ENCODE assay signal across 31 cellular contexts in genomic region chr9:130892503-130893249, GRCh38. TPM values are rescaled to one million over a fixed set of nuclear protein-coding genes. Genes with fewer than 3 reads are reported as not detected.
DNase-seq lines count a peak whose midpoint lies in the region; FAIRE-seq and TF ChIP-seq lines count a peak whose summit lies in the region.
"Had no signal": no experiment of that assay in that cellular context is flagged by ENCODE, and none has a peak within 500 bp of the region (broad histone marks: within the 10 kb centered on the region; RNA-seq: fewer than 3 reads in every experiment).

No MANE protein-coding gene starts in this region.

- H3K27ac ChIP-seq in kidney (ENCODE audit: low read depth in 2 of 2, low read length in 2 of 2) (no peak overlapping the region), prostate gland (peak overlapping the region; percentile 64 to 88)
- H3K27ac ChIP-seq: 22Rv1 had no signal

- WGBS in prostate gland, result 74% methylated on average over 22 of the region's 22 CpGs

- intact Hi-C loops in kidney (cut with DNase I), result no loop called here
- intact Hi-C loops in prostate gland (cut with DNase I), result no loop called here

- TF ChIP-seq CTCF in kidney (IDR thresholded peaks at IDR 0.05; ENCODE audit: borderline replicate concordance, extremely low read depth, insufficient read depth) (no peak), prostate gland (IDR thresholded peaks at IDR 0.05) (no peak), foreskin fibroblast (IDR thresholded peaks at IDR 0.05; ENCODE audit: low read depth, low read length) (no peak)

- peaks cover 8 to 11% of the 10 kb centered on the region in 2 donors for H3K36me3 ChIP-seq in kidney (ENCODE audit: control insufficient read depth in 1 of 2, insufficient read depth in 2 of 2, low read length in 2 of 2)
- H3K36me3 ChIP-seq in prostate gland, result peaks cover 0 to 15% of the 10 kb centered on the region in 2 donors

- H3K4me1 ChIP-seq in kidney (ENCODE audit: control insufficient read depth in 1 of 2, insufficient read depth in 1 of 2, low read depth in 1 of 2, low read length in 2 of 2) (no peaks in the 10 kb centered on the region), prostate gland (replicated peaks) (peaks cover 15% of the 10 kb centered on the region)

- FAIRE-seq in kidney (lab: Jason Lieb, UNC), result no peak
- FAIRE-seq: astrocyte, D721Med had no signal

- H3K4me3 ChIP-seq in kidney (ENCODE audit: low read length in 2 of 2) (no peak overlapping the region), prostate gland (no peak overlapping the region), foreskin fibroblast (ENCODE audit: low read depth in 1 of 2, low read length in 2 of 2) (no peak overlapping the region)
- H3K4me3 ChIP-seq: lung had no signal

- no peak overlapping the region for H3K9ac ChIP-seq in kidney (ENCODE audit: low read length in 2 of 2)

- H3K9me3 ChIP-seq in kidney (ENCODE audit: control insufficient read depth in 1 of 2, low read length in 2 of 2), result no peaks in the 10 kb centered on the region
- no peaks in the 10 kb centered on the region for H3K9me3 ChIP-seq in prostate gland
- H3K9me3 ChIP-seq: heart left ventricle, tibial nerve had no signal

- DNase-seq in NOMO-1 treated with DMSO at 0.1 percent for 48 hours (lab: John Stamatoyannopoulos, UW; ENCODE audit: unreplicated experiment), result peak; percentile 5
- no peak for DNase-seq in NOMO-1 treated with dmso at 0.1 percent for 144 hours (lab: John Stamatoyannopoulos, UW; ENCODE audit: unreplicated experiment)
- peak; percentile 16 for DNase-seq in SKM-1 (lab: John Stamatoyannopoulos, UW; ENCODE audit: unreplicated experiment)
- peak; percentile 68 for DNase-seq in kidney
- DNase-seq in prostate gland (ENCODE audit: low spot score), result no peak
- DNase-seq in NCI-H446 treated with DMSO at 0.1 percent for 48 hours (lab: John Stamatoyannopoulos, UW), result no peak
- no peak for DNase-seq in HT-29 (ENCODE audit: low spot score)
- no peak for DNase-seq in foreskin fibroblast
- DNase-seq: activated CD4-positive, alpha-beta T cell treated with anti-CD3 and anti-CD28 coated beads for 36 hours; activated CD8-positive, alpha-beta T cell treated with anti-CD3 and anti-CD28 coated beads, Interleukin-2, amount 10 ng/mL, durations not matched to agents 7 days and 5 days; activated naive CD8-positive, alpha-beta T cell treated with anti-CD3 and anti-CD28 coated beads for 36 hours; CD4-positive, alpha-beta T cell; cerebellar nuclear complex; NCI-H1105; NCI-H1930; NCI-H69; stimulated activated CD4-positive, alpha-beta T cell treated with anti-CD3 and anti-CD28 coated beads, Interleukin-1b, Interleukin-23, amount 100 ng/mL, for 48 hours; T-helper 2 cell had no signal

- no peaks in the 10 kb centered on the region for H3K27me3 ChIP-seq in prostate gland (replicated peaks; ENCODE audit: insufficient read depth)
- H3K27me3 ChIP-seq: heart left ventricle had no signal

- TF ChIP-seq POLR2A in prostate gland (IDR thresholded peaks at IDR 0.05), result no peak

RNA-seq across cellular contexts. Expression of gene QRFP, which starts 3.9 kb away (rescaled TPM):
- not detected for total RNA-seq in kidney
- polyA plus RNA-seq in kidney (ENCODE audit: insufficient read depth, low read depth, low replicate concordance), result not detected
- total RNA-seq in prostate gland, result 1 to 10 TPM in 1 of 2 donors, not detected in 1; 1.0 TPM
- total RNA-seq in HT-29 (2014; rRNA removed; shearing (Covaris generic)), result not detected in 2 replicates
- total RNA-seq: activated CD4-positive, alpha-beta T cell treated with anti-CD3 and anti-CD28 coated beads for 36 hours; activated CD8-positive, alpha-beta T cell treated with anti-CD3 and anti-CD28 coated beads, Interleukin-2, amount 10 ng/mL, durations not matched to agents 7 days and 5 days; activated naive CD8-positive, alpha-beta T cell treated with anti-CD3 and anti-CD28 coated beads for 36 hours; activated T-helper 2 cell treated with anti-CD3 and anti-CD28 coated beads, Interferon-gamma antibody, Interleukin-2, Interleukin-4, amounts not matched to agents 10 μg/mL and 5 μg/mL and 100 μg/mL, durations not matched to agents 14 hours and 24 hours and 36 hours; astrocyte; CD4-positive, alpha-beta T cell; heart left ventricle; kidney epithelial cell; lung; mucosa of gallbladder; pulmonary artery endothelial cell; RPMI7951; SK-MEL-5; skeletal muscle tissue; tibial nerve had no signal
- polyA plus RNA-seq: heart left ventricle had no signal

RNA-seq across cellular contexts. Expression of gene FIBCD1, which starts 46.4 kb away (rescaled TPM):
- total RNA-seq in kidney (0.25 TPM), prostate gland (10 to 100 TPM in 1 of 2 donors, under 1 TPM in 1; 0.36 to 13.2 TPM)
- not detected for polyA plus RNA-seq in kidney (ENCODE audit: insufficient read depth, low read depth, low replicate concordance)
- 0.03 and 1.5 TPM in 2 replicates for total RNA-seq in HT-29 (2014; rRNA removed; shearing (Covaris generic))
- total RNA-seq: activated CD4-positive, alpha-beta T cell treated with anti-CD3 and anti-CD28 coated beads for 36 hours; activated CD8-positive, alpha-beta T cell treated with anti-CD3 and anti-CD28 coated beads, Interleukin-2, amount 10 ng/mL, durations not matched to agents 7 days and 5 days; activated naive CD8-positive, alpha-beta T cell treated with anti-CD3 and anti-CD28 coated beads for 36 hours; activated T-helper 2 cell treated with anti-CD3 and anti-CD28 coated beads, Interferon-gamma antibody, Interleukin-2, Interleukin-4, amounts not matched to agents 10 μg/mL and 5 μg/mL and 100 μg/mL, durations not matched to agents 14 hours and 24 hours and 36 hours; CD4-positive, alpha-beta T cell; pulmonary artery endothelial cell; skeletal muscle tissue; tibial nerve had no signal

RNA-seq across cellular contexts. Expression of gene ABL1, which starts 57.6 kb away (rescaled TPM):
- total RNA-seq in kidney, result 63.6 TPM
- 15.0 TPM for polyA plus RNA-seq in kidney (ENCODE audit: insufficient read depth, low read depth, low replicate concordance)
- total RNA-seq in prostate gland, result 10 to 100 TPM; 48.2 to 73.4 TPM
- 15.1 and 16.4 TPM in 2 replicates for total RNA-seq in HT-29 (2014; rRNA removed; shearing (Covaris generic))

Comparison
In these comparisons a context has a peak if more than half of its experiments do, and no peak if none do; other contexts are left out.
1. DNase-seq: peak in NOMO-1 treated with DMSO at 0.1 percent for 48 hours (single experiment), SKM-1 (single experiment) and kidney (single experiment); none in NOMO-1 treated with dmso at 0.1 percent for 144 hours (single experiment), prostate gland (single experiment), NCI-H446 treated with DMSO at 0.1 percent for 48 hours (single experiment), HT-29 (single experiment) and foreskin fibroblast (0 of 2).
2. H3K27ac ChIP-seq: peak in prostate gland (2 of 2); none in kidney (0 of 2).